Comparison of ENCODE assay signal across 8 cellular contexts in genomic region chr6:27126815-27127537, GRCh38.
A peak's percentile ranks its signal among the peaks of the same experiment; 100 is the strongest.
DNase-seq lines count a peak whose midpoint lies in the region; ATAC-seq, FAIRE-seq and TF ChIP-seq lines count a peak whose summit lies in the region.

No MANE protein-coding gene starts in this region.

- H3K36me3 ChIP-seq in neutrophil (no peaks in the 10 kb centered on the region), testis (ENCODE audit: low read depth, missing control alignments) (no peaks in the 10 kb centered on the region)

- no peaks in the 10 kb centered on the region for H3K27me3 Mint-ChIP-seq in activated T-helper 2 cell treated with anti-CD3 and anti-CD28 coated beads, Interferon-gamma antibody, Interleukin-2, Interleukin-4, amounts not matched to agents 10 μg/mL and 5 μg/mL and 100 μg/mL, durations not matched to agents 14 hours and 24 hours and 36 hours (ENCODE audit: low read depth)

- peak; percentile 98 for FAIRE-seq in GM19239 (lab: Jason Lieb, UNC)

- 13 to 14% methylated on average over 23 of the region's 23 CpGs for WGBS in testis, 2 donors

- H3K27ac ChIP-seq in neutrophil: no peak overlapping the region
- H3K27ac ChIP-seq in testis: peak overlapping the region in 1 of 2 donors; percentile 66

- intact Hi-C loops in activated T-helper 2 cell treated with anti-CD3 and anti-CD28 coated beads, Interferon-gamma antibody, Interleukin-2, Interleukin-4, amounts not matched to agents 10 μg/mL and 5 μg/mL and 100 μg/mL, durations not matched to agents 14 hours and 24 hours and 36 hours (cut with micrococcal nuclease): loop anchor here (1.0 to 5.0 kb wide), 4 partner anchors 31 to 626 kb away; partner anchors contain the start of gene ZNF184
- intact Hi-C loops in testis (cut with DNase I; ENCODE audit: low total_unique reads): no loop called here

- peak; percentile 74 for TF ChIP-seq CTCF in fibroblast of villous mesenchyme (IDR thresholded peaks at IDR 0.05; ENCODE audit: insufficient read depth, low read depth, low read length)
- TF ChIP-seq CTCF in neutrophil (IDR thresholded peaks at IDR 0.05): peak; percentile 55
- TF ChIP-seq CTCF in testis (IDR thresholded peaks at IDR 0.05): peak; percentile 55 to 73 (median 69)

- peak overlapping the region; percentile 91 for H3K27ac Mint-ChIP-seq in activated T-helper 2 cell treated with anti-CD3 and anti-CD28 coated beads, Interferon-gamma antibody, Interleukin-2, Interleukin-4, amounts not matched to agents 10 μg/mL and 5 μg/mL and 100 μg/mL, durations not matched to agents 14 hours and 24 hours and 36 hours

- peak overlapping the region; percentile 49 for H3K4me3 ChIP-seq in fibroblast of villous mesenchyme (ENCODE audit: low read depth, low read length)
- no peak overlapping the region for H3K4me3 ChIP-seq in neutrophil (ENCODE audit: low read depth in 1 of 2, low read length in 1 of 2)
- H3K4me3 ChIP-seq in testis: peak overlapping the region; percentile 16 to 27

- ATAC-seq in HG03521 (IDR thresholded peaks at IDR 0.05; ENCODE audit: unreplicated experiment): peak; percentile 55

- H3K9me3 Mint-ChIP-seq in activated T-helper 2 cell treated with anti-CD3 and anti-CD28 coated beads, Interferon-gamma antibody, Interleukin-2, Interleukin-4, amounts not matched to agents 10 μg/mL and 5 μg/mL and 100 μg/mL, durations not matched to agents 14 hours and 24 hours and 36 hours: no peaks in the 10 kb centered on the region

- no peaks in the 10 kb centered on the region for H3K9me3 ChIP-seq in neutrophil
- H3K9me3 ChIP-seq in testis: no peaks in the 10 kb centered on the region

- DNase-seq in C1 segment of cervical spinal cord (lab: John Stamatoyannopoulos, UW) (peak in 11 of 14 donors; percentile 3 to 52 (median 47)), GM19239 (ENCODE audit: insufficient read length, low spot score) (no peak), RPMI7951 (ENCODE audit: low read depth) (peak; percentile 92), fibroblast of villous mesenchyme (ENCODE audit: low read depth) (peak; percentile 92), testis (peak; percentile 96)
- peak; percentile 78 for DNase-seq in activated T-helper 2 cell treated with anti-CD3 and anti-CD28 coated beads, Interferon-gamma antibody, Interleukin-2, Interleukin-4, amounts not matched to agents 10 μg/mL and 5 μg/mL and 100 μg/mL, durations not matched to agents 14 hours and 24 hours and 36 hours (ENCODE audit: low spot score)

- TF ChIP-seq POLR2A in testis (IDR thresholded peaks at IDR 0.05): no peak

- H3K4me1 ChIP-seq in neutrophil (ENCODE audit: control insufficient read depth in 1 of 2, insufficient read depth in 1 of 2, low read depth in 1 of 2, low read length in 1 of 2) (peaks cover 16 to 19% of the 10 kb centered on the region in 2 experiments), testis (no peaks in the 10 kb centered on the region)

- peak overlapping the region; percentile 84 for H3K4me3 Mint-ChIP-seq in activated T-helper 2 cell treated with anti-CD3 and anti-CD28 coated beads, Interferon-gamma antibody, Interleukin-2, Interleukin-4, amounts not matched to agents 10 μg/mL and 5 μg/mL and 100 μg/mL, durations not matched to agents 14 hours and 24 hours and 36 hours (ENCODE audit: low read depth)

- H3K27me3 ChIP-seq in neutrophil (no peaks in the 10 kb centered on the region), testis (no peaks in the 10 kb centered on the region)

- peaks cover 39% of the 10 kb centered on the region for H3K4me1 Mint-ChIP-seq in activated T-helper 2 cell treated with anti-CD3 and anti-CD28 coated beads, Interferon-gamma antibody, Interleukin-2, Interleukin-4, amounts not matched to agents 10 μg/mL and 5 μg/mL and 100 μg/mL, durations not matched to agents 14 hours and 24 hours and 36 hours (ENCODE audit: low read depth)

- peaks cover 3% of the 10 kb centered on the region for H3K36me3 Mint-ChIP-seq in activated T-helper 2 cell treated with anti-CD3 and anti-CD28 coated beads, Interferon-gamma antibody, Interleukin-2, Interleukin-4, amounts not matched to agents 10 μg/mL and 5 μg/mL and 100 μg/mL, durations not matched to agents 14 hours and 24 hours and 36 hours (ENCODE audit: low read depth)

Comparison
In these comparisons a context has a peak if more than half of its experiments do, and no peak if none do; other contexts are left out.
1. H3K4me3 ChIP-seq: peak in fibroblast of villous mesenchyme (single experiment) and testis (2 of 2); none in neutrophil (0 of 2).
2. Peak in every context shown above with its lines, with median percentiles within 50 percentile points of each other: CTCF ChIP-seq.